16 cellular contexts compared by ENCODE assay signal in the genomic region with DNA sequence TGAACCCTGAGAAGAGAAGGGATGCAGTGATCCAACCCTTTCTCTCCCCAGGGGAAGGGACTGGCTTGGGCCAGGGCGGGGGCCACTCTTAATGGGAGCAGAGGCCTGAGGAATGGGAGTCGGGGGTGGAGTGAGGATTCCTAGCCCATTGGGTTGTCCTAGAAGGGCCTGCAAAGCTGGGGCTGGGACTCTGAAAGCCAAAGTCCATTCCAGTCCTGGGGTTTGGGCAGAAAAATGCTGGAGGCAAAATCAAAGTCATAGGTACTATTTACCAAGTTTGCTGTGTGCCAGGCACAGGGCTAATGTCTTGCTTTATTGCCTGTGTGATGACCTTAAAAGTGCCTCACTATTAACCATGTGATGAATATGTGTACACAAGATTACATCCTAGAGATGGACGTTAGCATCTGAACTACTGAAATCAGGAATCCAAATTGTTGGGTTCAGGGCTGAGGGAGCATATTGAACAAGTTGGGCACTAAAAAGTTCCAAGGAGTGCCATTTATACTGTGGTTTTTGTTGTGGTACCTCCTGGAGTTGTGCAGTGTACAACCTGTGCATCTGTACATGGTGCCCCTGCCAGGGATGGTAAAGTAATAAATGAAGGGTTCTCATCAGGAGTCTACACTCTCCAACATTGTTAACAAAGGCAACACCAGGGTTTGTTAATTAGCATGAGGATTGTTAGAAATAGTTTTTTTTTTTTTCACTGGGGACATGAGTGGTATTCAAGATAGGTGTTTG.
A peak's percentile ranks its signal among the peaks of the same experiment; 100 is the strongest.
DNase-seq lines count a peak whose midpoint lies in the region; ATAC-seq and TF ChIP-seq lines count a peak whose summit lies in the region.
"Had no signal": no experiment of that assay in that cellular context is flagged by ENCODE, and none has a peak within 500 bp of the region (broad histone marks: within the 10 kb centered on the region; RNA-seq: fewer than 3 reads in every experiment).

No MANE protein-coding gene starts in this region.

- peak; percentile 3 for DNase-seq in activated CD4-positive, alpha-beta memory T cell treated with anti-CD3 and anti-CD28 coated beads for 36 hours
- no peak for DNase-seq in activated CD4-positive, alpha-beta memory T cell treated with anti-CD3 and anti-CD28 coated beads, Interleukin-2, amount 10 ng/mL, durations not matched to agents 7 days and 5 days
- DNase-seq in chondrocyte (ENCODE audit: low spot score) (peak; percentile 61), right lobe of liver (peak in 1 of 3 donors; percentile 57), suprapubic skin (ENCODE audit: low spot score in 2 of 2) (peak; percentile 24 to 53)
- no peak for DNase-seq in effector memory CD4-positive, alpha-beta T cell
- no peak for DNase-seq in activated CD4-positive, alpha-beta T cell treated with anti-CD3 and anti-CD28 coated beads, Interleukin-2, amount 50 U/mL, for 4 hours
- DNase-seq: C1 segment of cervical spinal cord, HCEC 1CT, NCI-H1105 treated with DMSO at 0.1 percent for 48 hours, NCI-H187, NCI-H446, NCI-H748 treated with DMSO at 0.1 percent for 48 hours, PC-3 had no signal

- H3K4me3 Mint-ChIP-seq in activated CD4-positive, alpha-beta memory T cell treated with anti-CD3 and anti-CD28 coated beads for 36 hours = no peak overlapping the region
- no peak overlapping the region for H3K4me3 Mint-ChIP-seq in activated CD4-positive, alpha-beta memory T cell treated with anti-CD3 and anti-CD28 coated beads, Interleukin-2, amount 10 ng/mL, durations not matched to agents 7 days and 5 days
- no peak overlapping the region for H3K4me3 Mint-ChIP-seq in chondrocyte (ENCODE audit: unreplicated experiment)

- H3K9me3 Mint-ChIP-seq in activated CD4-positive, alpha-beta memory T cell treated with anti-CD3 and anti-CD28 coated beads for 36 hours = no peaks in the 10 kb centered on the region
- H3K9me3 Mint-ChIP-seq in activated CD4-positive, alpha-beta memory T cell treated with anti-CD3 and anti-CD28 coated beads, Interleukin-2, amount 10 ng/mL, durations not matched to agents 7 days and 5 days = no peaks in the 10 kb centered on the region
- no peaks in the 10 kb centered on the region for H3K9me3 Mint-ChIP-seq in chondrocyte (ENCODE audit: low read depth)

- H3K9me3 ChIP-seq in right lobe of liver (no peaks in the 10 kb centered on the region), suprapubic skin (no peaks in the 10 kb centered on the region)
- H3K9me3 ChIP-seq in effector memory CD4-positive, alpha-beta T cell (ENCODE audit: control insufficient read depth, low read length) = no peaks in the 10 kb centered on the region

- H3K27me3 ChIP-seq in right lobe of liver (no peaks in the 10 kb centered on the region), suprapubic skin (peaks cover 31% of the 10 kb centered on the region)
- H3K27me3 ChIP-seq in effector memory CD4-positive, alpha-beta T cell (replicated peaks; ENCODE audit: control insufficient read depth, insufficient read depth, low read length, poor library complexity, severe bottlenecking) = no peaks in the 10 kb centered on the region

- peaks cover 0 to 14% (median 0%) of the 10 kb centered on the region in 4 donors for H3K4me1 ChIP-seq in right lobe of liver
- H3K4me1 ChIP-seq in suprapubic skin = peaks cover 10% of the 10 kb centered on the region
- peaks cover 6% of the 10 kb centered on the region for H3K4me1 ChIP-seq in effector memory CD4-positive, alpha-beta T cell (ENCODE audit: control insufficient read depth, insufficient read depth, low read length, poor library complexity, severe bottlenecking)

- TF ChIP-seq CTCF in chondrocyte (IDR thresholded peaks at IDR 0.05) (no peak), right lobe of liver (IDR thresholded peaks at IDR 0.05) (no peak), suprapubic skin (IDR thresholded peaks at IDR 0.05) (no peak)

- H3K27ac Mint-ChIP-seq in activated CD4-positive, alpha-beta memory T cell treated with anti-CD3 and anti-CD28 coated beads for 36 hours = no peak overlapping the region
- H3K27ac Mint-ChIP-seq in activated CD4-positive, alpha-beta memory T cell treated with anti-CD3 and anti-CD28 coated beads, Interleukin-2, amount 10 ng/mL, durations not matched to agents 7 days and 5 days = no peak overlapping the region
- H3K27ac Mint-ChIP-seq in chondrocyte (ENCODE audit: unreplicated experiment) = no peak overlapping the region

- H3K36me3 Mint-ChIP-seq in activated CD4-positive, alpha-beta memory T cell treated with anti-CD3 and anti-CD28 coated beads for 36 hours = no peaks in the 10 kb centered on the region
- no peaks in the 10 kb centered on the region for H3K36me3 Mint-ChIP-seq in activated CD4-positive, alpha-beta memory T cell treated with anti-CD3 and anti-CD28 coated beads, Interleukin-2, amount 10 ng/mL, durations not matched to agents 7 days and 5 days (ENCODE audit: low read depth)
- H3K36me3 Mint-ChIP-seq in chondrocyte (ENCODE audit: low read depth) = no peaks in the 10 kb centered on the region

- CTCF ChIA-PET in activated CD4-positive, alpha-beta memory T cell treated with anti-CD3 and anti-CD28 coated beads for 36 hours (lab: Charles Lee) = no interaction called here
- CTCF ChIA-PET in activated CD4-positive, alpha-beta memory T cell treated with anti-CD3 and anti-CD28 coated beads, Interleukin-2, amount 10 ng/mL, durations not matched to agents 7 days and 5 days (lab: Charles Lee) = no interaction called here

- H3K27ac ChIP-seq in right lobe of liver (no peak overlapping the region), suprapubic skin (no peak overlapping the region)
- H3K27ac ChIP-seq in effector memory CD4-positive, alpha-beta T cell (ENCODE audit: insufficient read depth, low read length, poor library complexity, severe bottlenecking) = no peak overlapping the region
- H3K27ac ChIP-seq: HL-60 had no signal

- peaks cover 6% of the 10 kb centered on the region for H3K4me1 Mint-ChIP-seq in activated CD4-positive, alpha-beta memory T cell treated with anti-CD3 and anti-CD28 coated beads for 36 hours (ENCODE audit: low read depth)
- H3K4me1 Mint-ChIP-seq in activated CD4-positive, alpha-beta memory T cell treated with anti-CD3 and anti-CD28 coated beads, Interleukin-2, amount 10 ng/mL, durations not matched to agents 7 days and 5 days = peaks cover 2% of the 10 kb centered on the region
- H3K4me1 Mint-ChIP-seq in chondrocyte (ENCODE audit: low read depth) = peaks cover 7% of the 10 kb centered on the region

- no peak for TF ChIP-seq EP300 in suprapubic skin (IDR thresholded peaks at IDR 0.05)

- intact Hi-C loops in activated CD4-positive, alpha-beta memory T cell treated with anti-CD3 and anti-CD28 coated beads for 36 hours (cut with micrococcal nuclease) = no loop called here
- intact Hi-C loops in right lobe of liver (cut with DNase I) = no loop called here

- peak; percentile 55 to 72 (median 64) for ATAC-seq in right lobe of liver
- no peak for ATAC-seq in HG03280 (IDR thresholded peaks at IDR 0.05; ENCODE audit: unreplicated experiment)
- ATAC-seq: PC-3 had no signal

- peaks cover 17% of the 10 kb centered on the region for H3K27me3 Mint-ChIP-seq in activated CD4-positive, alpha-beta memory T cell treated with anti-CD3 and anti-CD28 coated beads for 36 hours
- H3K27me3 Mint-ChIP-seq in activated CD4-positive, alpha-beta memory T cell treated with anti-CD3 and anti-CD28 coated beads, Interleukin-2, amount 10 ng/mL, durations not matched to agents 7 days and 5 days = peaks cover 29% of the 10 kb centered on the region
- H3K27me3 Mint-ChIP-seq in chondrocyte (ENCODE audit: low read depth) = peaks cover 64% of the 10 kb centered on the region

- no peaks in the 10 kb centered on the region for H3K36me3 ChIP-seq in right lobe of liver
- H3K36me3 ChIP-seq in suprapubic skin = no peaks in the 10 kb centered on the region
- no peaks in the 10 kb centered on the region for H3K36me3 ChIP-seq in effector memory CD4-positive, alpha-beta T cell (ENCODE audit: control insufficient read depth, insufficient read depth, low read length)

- H3K4me3 ChIP-seq in right lobe of liver (no peak overlapping the region), suprapubic skin (no peak overlapping the region)
- H3K4me3 ChIP-seq in effector memory CD4-positive, alpha-beta T cell (ENCODE audit: insufficient read depth, low read depth, low read length, poor library complexity, severe bottlenecking) = no peak overlapping the region

- POLR2A ChIA-PET in activated CD4-positive, alpha-beta memory T cell treated with anti-CD3 and anti-CD28 coated beads for 36 hours (lab: Charles Lee) = no interaction called here
- POLR2A ChIA-PET in activated CD4-positive, alpha-beta memory T cell treated with anti-CD3 and anti-CD28 coated beads, Interleukin-2, amount 10 ng/mL, durations not matched to agents 7 days and 5 days (lab: Charles Lee) = no interaction called here

- WGBS in right lobe of liver (ENCODE audit: insufficient coverage, low coverage, low lambda C conversion rate, missing lambda C conversion rate) = 22% methylated on average over 1 of the region's 3 CpGs
- WGBS in suprapubic skin = 81% methylated on average over 3 of the region's 3 CpGs

- TF ChIP-seq POLR2A in right lobe of liver (IDR thresholded peaks at IDR 0.05) (no peak), suprapubic skin (IDR thresholded peaks at IDR 0.05) (no peak)

Comparison
In these comparisons a context has a peak if more than half of its experiments do, and no peak if none do; other contexts are left out.
1. DNase-seq: peak in activated CD4-positive, alpha-beta memory T cell treated with anti-CD3 and anti-CD28 coated beads for 36 hours (single experiment), chondrocyte (single experiment) and suprapubic skin (2 of 2); none in activated CD4-positive, alpha-beta memory T cell treated with anti-CD3 and anti-CD28 coated beads, Interleukin-2, amount 10 ng/mL, durations not matched to agents 7 days and 5 days (single experiment), effector memory CD4-positive, alpha-beta T cell (0 of 3) and activated CD4-positive, alpha-beta T cell treated with anti-CD3 and anti-CD28 coated beads, Interleukin-2, amount 50 U/mL, for 4 hours (0 of 2).